ENCODE assay signal across 4 cellular contexts in the genomic region with DNA sequence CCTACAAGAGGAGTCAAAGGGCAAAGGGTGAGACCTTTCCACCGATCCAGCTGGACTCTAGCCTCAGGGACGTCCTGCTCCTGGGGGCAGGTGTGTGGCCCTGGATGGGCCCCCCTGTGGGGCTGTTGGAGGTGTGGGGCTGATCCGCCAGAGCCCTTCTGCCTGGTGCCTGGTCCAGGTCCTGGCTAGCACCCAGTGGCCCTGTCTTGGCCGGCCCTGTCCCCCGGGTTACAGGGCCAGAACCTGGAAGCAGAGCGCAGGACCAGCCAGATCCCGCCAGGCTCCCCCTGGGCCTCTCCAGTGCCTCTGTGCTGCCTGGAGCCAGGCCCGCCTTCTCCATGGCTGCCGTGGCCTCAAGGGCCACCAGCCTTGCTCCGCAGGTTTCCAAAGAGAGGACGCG. TPM values are rescaled to one million over a fixed set of nuclear protein-coding genes. Genes with fewer than 3 reads are reported as not detected.
"Had no signal": no experiment of that assay in that cellular context is flagged by ENCODE, and none has a peak within 500 bp of the region (broad histone marks: within the 10 kb centered on the region; RNA-seq: fewer than 3 reads in every experiment).

No MANE protein-coding gene starts in this region.

RNA-seq across cellular contexts. Expression of gene FKBP1C, which starts 19.2 kb away (rescaled TPM):
- total RNA-seq: activated naive CD4-positive, alpha-beta T cell treated with anti-CD3 and anti-CD28 coated beads, Interleukin-2, amount 50 U/mL, for 72 hours; ascending aorta; body of pancreas; bronchial epithelial cell had no signal
